In the genomic region with DNA sequence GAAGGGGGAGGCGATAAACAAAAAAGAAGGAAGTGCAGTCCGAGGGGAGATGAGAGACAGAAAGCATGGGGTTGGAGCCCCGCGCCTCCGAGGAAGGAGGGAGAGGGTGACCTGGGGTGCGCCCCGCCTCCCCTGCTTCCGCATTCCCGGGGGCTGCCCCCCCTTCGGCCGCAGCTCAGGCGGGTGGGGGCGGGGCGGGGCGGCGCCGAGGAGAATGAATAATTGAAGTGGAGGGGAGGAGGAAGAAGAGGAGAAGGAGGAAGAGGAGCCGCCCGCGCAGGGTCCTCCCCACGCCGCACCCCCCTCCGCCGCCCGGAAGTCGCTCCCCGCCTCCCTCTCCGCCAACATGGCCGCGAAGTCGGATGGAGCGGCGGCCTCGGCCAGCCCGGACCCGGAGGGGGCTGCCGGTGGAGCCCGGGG, we compare ENCODE assay signal across 1 cellular context.
TF ChIP-seq lines count a peak whose summit lies in the region.

TSS of gene XKR7 (plus strand) at position 322 of the 420 bp plus-strand sequence. CDS start at position 347, 25 bp downstream.

TF ChIP-seq in Ishikawa, 13 proteins besides CTCF, POLR2A, EP300 and RAD21 (continued from another document):
- TF ChIP-seq, protein P1, sequence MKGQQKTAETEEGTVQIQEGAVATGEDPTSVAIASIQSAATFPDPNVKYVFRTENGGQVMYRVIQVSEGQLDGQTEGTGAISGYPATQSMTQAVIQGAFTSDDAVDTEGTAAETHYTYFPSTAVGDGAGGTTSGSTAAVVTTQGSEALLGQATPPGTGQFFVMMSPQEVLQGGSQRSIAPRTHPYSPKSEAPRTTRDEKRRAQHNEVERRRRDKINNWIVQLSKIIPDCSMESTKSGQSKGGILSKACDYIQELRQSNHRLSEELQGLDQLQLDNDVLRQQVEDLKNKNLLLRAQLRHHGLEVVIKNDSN (IDR thresholded peaks at IDR 0.05), result no peak
